Comparison of ENCODE assay signal across 15 cellular contexts in the genomic region with DNA sequence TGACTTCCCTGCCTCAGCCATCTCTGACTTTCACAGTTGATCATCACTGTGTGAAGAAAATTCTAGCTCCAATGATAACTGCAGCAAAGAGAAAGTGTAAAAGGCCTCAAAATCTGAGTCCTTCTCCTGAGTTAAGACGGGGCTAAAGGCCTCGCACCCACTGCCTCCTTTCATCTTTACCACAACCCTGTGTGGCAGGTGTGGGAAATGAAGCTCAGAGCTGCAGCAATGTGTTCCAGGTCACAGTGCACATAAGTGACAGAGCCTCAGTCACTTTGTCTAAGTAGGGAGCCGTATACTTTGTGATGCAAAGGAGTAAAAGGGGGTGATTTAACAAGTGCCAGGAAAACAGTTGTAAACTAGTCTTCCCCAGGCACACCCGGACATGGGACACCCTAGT.
"Had no signal": no experiment of that assay in that cellular context is flagged by ENCODE, and none has a peak within 500 bp of the region (broad histone marks: within the 10 kb centered on the region; RNA-seq: fewer than 3 reads in every experiment).

No MANE protein-coding gene starts in this region.

- H3K9me3 Mint-ChIP-seq: activated T-helper 1 cell treated with anti-CD3 and anti-CD28 coated beads, Interleukin-12 subunit alpha, Interleukin-12 subunit beta, Interleukin-2, Interleukin-4 antibody, amounts not matched to agents 30 ng/mL and 10 ng/mL and 1 ng/mL, durations not matched to agents 14 hours and 24 hours and 36 hours had no signal

- H3K9me3 ChIP-seq: body of pancreas, mucosa of descending colon, neutrophil, tibial artery had no signal

- H3K4me3 Mint-ChIP-seq: activated T-helper 1 cell treated with anti-CD3 and anti-CD28 coated beads, Interleukin-12 subunit alpha, Interleukin-12 subunit beta, Interleukin-2, Interleukin-4 antibody, amounts not matched to agents 30 ng/mL and 10 ng/mL and 1 ng/mL, durations not matched to agents 14 hours and 24 hours and 36 hours; stimulated activated naive B cell treated with anti-CD40 and anti-IgM and Interleukin-4, amounts not matched to agents 10 μg/mL and 1 μg/mL and 100 μg/mL, for 72 hours had no signal

- H3K36me3 ChIP-seq: neutrophil, tibial artery had no signal

- H3K36me3 Mint-ChIP-seq: naive thymus-derived CD4-positive, alpha-beta T cell had no signal

- H3K27me3 ChIP-seq: body of pancreas, hepatocyte had no signal

- H3K27ac Mint-ChIP-seq: activated T-helper 1 cell treated with anti-CD3 and anti-CD28 coated beads, Interleukin-12 subunit alpha, Interleukin-12 subunit beta, Interleukin-2, Interleukin-4 antibody, amounts not matched to agents 30 ng/mL and 10 ng/mL and 1 ng/mL, durations not matched to agents 14 hours and 24 hours and 36 hours; stimulated activated naive B cell treated with anti-CD40 and anti-IgM and Interleukin-4, amounts not matched to agents 10 μg/mL and 1 μg/mL and 100 μg/mL, for 72 hours had no signal

- ATAC-seq: body of pancreas; esophagus mucosa; mucosa of descending colon; naive thymus-derived CD4-positive, alpha-beta T cell; stimulated activated naive B cell treated with anti-CD40 and anti-IgM and Interleukin-4, amounts not matched to agents 10 μg/mL and 1 μg/mL and 100 μg/mL, for 72 hours had no signal

- H3K27ac ChIP-seq: body of pancreas, hepatocyte, neutrophil, tibial artery had no signal

- H3K79me2 ChIP-seq: hepatocyte had no signal

- DNase-seq: activated CD4-positive, alpha-beta T cell treated with anti-CD3 and anti-CD28 coated beads for 48 hours; body of pancreas; caudate nucleus; mucosa of descending colon; stimulated activated CD4-positive, alpha-beta T cell treated with anti-CD3 and anti-CD28 coated beads, Interleukin-2, amount 100 ng/mL, for 48 hours; stimulated activated naive B cell treated with anti-CD40 and anti-IgM and Interleukin-4, amounts not matched to agents 10 μg/mL and 1 μg/mL and 100 μg/mL, for 72 hours; tibial artery had no signal

- H3K4me2 ChIP-seq: hepatocyte had no signal

- H3K4me3 ChIP-seq: body of pancreas, hepatocyte, mucosa of descending colon, tibial artery had no signal

- H3K27me3 Mint-ChIP-seq: naive thymus-derived CD4-positive, alpha-beta T cell; stimulated activated naive B cell treated with anti-CD40 and anti-IgM and Interleukin-4, amounts not matched to agents 10 μg/mL and 1 μg/mL and 100 μg/mL, for 72 hours had no signal

- H3K4me1 ChIP-seq: body of pancreas, tibial artery had no signal

- H2AFZ ChIP-seq: hepatocyte had no signal

- FAIRE-seq: colon, endometrium, urothelium cell line had no signal
